8 cellular contexts compared by ENCODE assay signal in genomic region chr10:50723812-50724211, GRCh38. TPM values are rescaled to one million over a fixed set of nuclear protein-coding genes. Genes with fewer than 3 reads are reported as not detected.
A peak's percentile ranks its signal among the peaks of the same experiment; 100 is the strongest.
DNase-seq lines count a peak whose midpoint lies in the region; ATAC-seq, FAIRE-seq and TF ChIP-seq lines count a peak whose summit lies in the region.
"Not testable (repeated sequence)": the region's sequence is repeated elsewhere in the genome, so short reads cannot be mapped to it uniquely, and the experiment has no call there.

No MANE protein-coding gene starts in this region.

- not testable (repeated sequence) for H3K27ac Mint-ChIP-seq in activated CD8-positive, alpha-beta memory T cell treated with anti-CD3 and anti-CD28 coated beads, Interleukin-2, amount 10 ng/mL, durations not matched to agents 7 days and 5 days
- peak overlapping the region in 2 of 3 experiments; percentile 30 to 89 for H3K27ac Mint-ChIP-seq in nephron

- WGBS in A549 (ENCODE audit: missing lambda C conversion rate): 42% methylated on average over 5 of the region's 5 CpGs

- peaks cover 45% of the 10 kb centered on the region for H3K27me3 Mint-ChIP-seq in activated CD8-positive, alpha-beta memory T cell treated with anti-CD3 and anti-CD28 coated beads, Interleukin-2, amount 10 ng/mL, durations not matched to agents 7 days and 5 days
- peaks cover 11% of the 10 kb centered on the region for H3K27me3 Mint-ChIP-seq in nephron (ENCODE audit: low read depth)

- FAIRE-seq in A549 (lab: Jason Lieb, UNC): peak; percentile 28

- DNase-seq in A549 (ENCODE audit: low read depth in 1 of 2, low spot score in 1 of 2): not testable (repeated sequence)
- peak; percentile 7 to 39 for DNase-seq in Kasumi-1 (lab: John Stamatoyannopoulos, UW)
- peak; percentile 42 for DNase-seq in activated CD8-positive, alpha-beta memory T cell treated with anti-CD3 and anti-CD28 coated beads, Interleukin-2, amount 10 ng/mL, durations not matched to agents 7 days and 5 days

- not testable (repeated sequence) for H3K9me3 Mint-ChIP-seq in activated CD8-positive, alpha-beta memory T cell treated with anti-CD3 and anti-CD28 coated beads, Interleukin-2, amount 10 ng/mL, durations not matched to agents 7 days and 5 days (ENCODE audit: low read depth); nephron

- not testable (repeated sequence) for TF ChIP-seq RAD21 in A549 (conservative IDR thresholded peaks at IDR 0.05 in 1 of 2, IDR thresholded peaks at IDR 0.05 in 1 of 2)

- not testable (repeated sequence) for TF ChIP-seq POLR2A in A549 (IDR thresholded peaks at IDR 0.05; ENCODE audit: low read length)

- TF ChIP-seq EP300 in A549 (IDR thresholded peaks at IDR 0.05): not testable (repeated sequence)

- not testable (repeated sequence) for H3K4me3 Mint-ChIP-seq in activated CD8-positive, alpha-beta memory T cell treated with anti-CD3 and anti-CD28 coated beads, Interleukin-2, amount 10 ng/mL, durations not matched to agents 7 days and 5 days; nephron

- not testable (repeated sequence) for H3K4me1 Mint-ChIP-seq in activated CD8-positive, alpha-beta memory T cell treated with anti-CD3 and anti-CD28 coated beads, Interleukin-2, amount 10 ng/mL, durations not matched to agents 7 days and 5 days; nephron

- H3K36me3 Mint-ChIP-seq in activated CD8-positive, alpha-beta memory T cell treated with anti-CD3 and anti-CD28 coated beads, Interleukin-2, amount 10 ng/mL, durations not matched to agents 7 days and 5 days; nephron (ENCODE audit: low read depth): not testable (repeated sequence)

- not testable (repeated sequence) for ATAC-seq in A549
- ATAC-seq in GM18868 (IDR thresholded peaks at IDR 0.05; ENCODE audit: unreplicated experiment) (peak; percentile 90), GM21367 (IDR thresholded peaks at IDR 0.05; ENCODE audit: unreplicated experiment) (peak; percentile 65), HG02610 (IDR thresholded peaks at IDR 0.05; ENCODE audit: unreplicated experiment) (peak; percentile 68), HG03103 (IDR thresholded peaks at IDR 0.05; ENCODE audit: low read depth, unreplicated experiment) (peak; percentile 73)
- peak; percentile 42 for ATAC-seq in activated CD8-positive, alpha-beta memory T cell treated with anti-CD3 and anti-CD28 coated beads, Interleukin-2, amount 10 ng/mL, durations not matched to agents 7 days and 5 days

- POLR2A ChIA-PET in A549 (lab: Yijun Ruan, JAX): not testable (repeated sequence)

- H3K9me3 ChIP-seq in A549: not testable (repeated sequence)

- CTCF ChIA-PET in A549 (lab: Yijun Ruan, JAX): interaction anchor here (1.2 kb wide), 1 partner anchor 63 kb away, joined by 3 read pairs; no protein-coding TSS in a partner anchor
- CTCF ChIA-PET in activated CD8-positive, alpha-beta memory T cell treated with anti-CD3 and anti-CD28 coated beads, Interleukin-2, amount 10 ng/mL, durations not matched to agents 7 days and 5 days (lab: Charles Lee): not testable (repeated sequence)

- not testable (repeated sequence) for TF ChIP-seq CTCF in A549 (IDR thresholded peaks at IDR 0.05); nephron (IDR thresholded peaks at IDR 0.05; ENCODE audit: unreplicated experiment in 3 of 3)

- not testable (repeated sequence) for H3K27ac ChIP-seq in A549

- not testable (repeated sequence) for H3K4me3 ChIP-seq in A549

- not testable (repeated sequence) for H3K4me1 ChIP-seq in A549

- H3K4me2 ChIP-seq in A549: not testable (repeated sequence)

RNA-seq across cellular contexts. Expression of gene ASAH2B, which starts 15.9 kb away (rescaled TPM):
- polyA plus RNA-seq in A549 (2011; rRNA removed) (10.5 and 11.1 TPM in 2 replicates), A549 (2017; fragmentation: RNase III; extraction: RNeasy Plus Mini Kit Qiagen cat#74134 plus additional on column Dnase treatment) (3.9 to 4.9 TPM (median 4.4 TPM) in 3 replicates)
- 1.9 and 2.0 TPM in 2 replicates for polyA plus RNA-seq in A549 (2012; cell fraction: cytosol; rRNA removed)
- polyA plus RNA-seq in A549 (2012; cell fraction: nucleus; rRNA removed): 0.62 and 1.1 TPM in 2 replicates
- 5.3 and 8.2 TPM in 2 replicates for polyA minus RNA-seq in A549 (2011; rRNA and poly(A)+ RNA removed)
- total RNA-seq in activated CD8-positive, alpha-beta memory T cell treated with anti-CD3 and anti-CD28 coated beads, Interleukin-2, amount 10 ng/mL, durations not matched to agents 7 days and 5 days: 1 to 10 TPM; 4.5 to 5.1 TPM
